Comparison of ENCODE assay signal across 17 cellular contexts in genomic region chr15:61687651-61688050, GRCh38.
DNase-seq lines count a peak whose midpoint lies in the region; ATAC-seq and TF ChIP-seq lines count a peak whose summit lies in the region.
"Had no signal": no experiment of that assay in that cellular context is flagged by ENCODE, and none has a peak within 500 bp of the region (broad histone marks: within the 10 kb centered on the region; RNA-seq: fewer than 3 reads in every experiment).

No MANE protein-coding gene starts in this region.

- peaks cover 11% of the 10 kb centered on the region for H3K4me1 Mint-ChIP-seq in progenitor cell of endocrine pancreas (ENCODE audit: low read depth)
- H3K4me1 Mint-ChIP-seq: CD4-positive, alpha-beta memory T cell had no signal

- H3K9me3 Mint-ChIP-seq in progenitor cell of endocrine pancreas (ENCODE audit: low read depth) = no peaks in the 10 kb centered on the region
- H3K9me3 Mint-ChIP-seq: CD4-positive, alpha-beta memory T cell had no signal

- peaks cover 32% of the 10 kb centered on the region for H3K27me3 Mint-ChIP-seq in progenitor cell of endocrine pancreas

- no peaks in the 10 kb centered on the region for H3K9me3 ChIP-seq in SJCRH30 (replicated peaks)

- H3K27ac ChIP-seq in SJCRH30 = peak overlapping the region; percentile 63
- H3K27ac ChIP-seq: GM23248 had no signal

- H3K36me3 ChIP-seq in SJCRH30 = no peaks in the 10 kb centered on the region

- ATAC-seq in SK-N-SH treated with all-trans-retinoic acid at 6 μM for 48 hours (no peak), left cardiac atrium (no peak)

- no peak overlapping the region for H3K4me3 ChIP-seq in SJCRH30
- H3K4me3 ChIP-seq: GM23248 had no signal

- peak; percentile 54 for DNase-seq in SHP77 treated with DMSO at 0.1 percent for 48 hours (lab: John Stamatoyannopoulos, UW)
- DNase-seq in SJCRH30 = peak; percentile 10 to 50
- no peak for DNase-seq in progenitor cell of endocrine pancreas (ENCODE audit: low spot score, unreplicated experiment)
- DNase-seq in NCI-H1436 (lab: John Stamatoyannopoulos, UW) = no peak
- no peak for DNase-seq in left cardiac atrium
- DNase-seq in NCI-H1417 (lab: John Stamatoyannopoulos, UW) = no peak
- DNase-seq: C1 segment of cervical spinal cord; Calu3; CD4-positive, alpha-beta memory T cell; COR-L47; DMS79; EL; GDM1; GM23248; H7; HCEC 1CT had no signal

- intact Hi-C loops in left cardiac atrium (cut with DNase I) = no loop called here

- peaks cover 28% of the 10 kb centered on the region for H3K4me1 ChIP-seq in SJCRH30

- no peaks in the 10 kb centered on the region for H3K36me3 Mint-ChIP-seq in progenitor cell of endocrine pancreas (ENCODE audit: insufficient read depth)
- H3K36me3 Mint-ChIP-seq: CD4-positive, alpha-beta memory T cell had no signal

- no peak overlapping the region for H3K4me3 Mint-ChIP-seq in progenitor cell of endocrine pancreas (ENCODE audit: low read depth)
- H3K4me3 Mint-ChIP-seq: CD4-positive, alpha-beta memory T cell had no signal

- no peak for TF ChIP-seq CTCF in progenitor cell of endocrine pancreas (IDR thresholded peaks at IDR 0.05; ENCODE audit: unreplicated experiment)

- H3K27ac Mint-ChIP-seq in progenitor cell of endocrine pancreas = peak overlapping the region; percentile 54
- H3K27ac Mint-ChIP-seq: CD4-positive, alpha-beta memory T cell had no signal

- H3K27me3 ChIP-seq in SJCRH30 = no peaks in the 10 kb centered on the region

TF ChIP-seq in SK-N-SH treated with all-trans-retinoic acid at 6 μM for 48 hours, 23 proteins besides CTCF, POLR2A, EP300 and RAD21:
- TF ChIP-seq TCF4 (CRISPR knock-in tag; IDR thresholded peaks at IDR 0.05; ENCODE audit: borderline replicate concordance) (peak; percentile 78; the same call in 1 of the 2 replicates), ESRRG (CRISPR knock-in tag; IDR thresholded peaks at IDR 0.05) (no peak)

Comparison
In these comparisons a context has a peak if more than half of its experiments do, and no peak if none do; other contexts are left out.
1. DNase-seq: peak in SHP77 treated with DMSO at 0.1 percent for 48 hours (single experiment) and SJCRH30 (2 of 2); none in progenitor cell of endocrine pancreas (single experiment), NCI-H1436 (single experiment), left cardiac atrium (single experiment) and NCI-H1417 (0 of 3).